13 cellular contexts compared by ENCODE assay signal in the genomic region with DNA sequence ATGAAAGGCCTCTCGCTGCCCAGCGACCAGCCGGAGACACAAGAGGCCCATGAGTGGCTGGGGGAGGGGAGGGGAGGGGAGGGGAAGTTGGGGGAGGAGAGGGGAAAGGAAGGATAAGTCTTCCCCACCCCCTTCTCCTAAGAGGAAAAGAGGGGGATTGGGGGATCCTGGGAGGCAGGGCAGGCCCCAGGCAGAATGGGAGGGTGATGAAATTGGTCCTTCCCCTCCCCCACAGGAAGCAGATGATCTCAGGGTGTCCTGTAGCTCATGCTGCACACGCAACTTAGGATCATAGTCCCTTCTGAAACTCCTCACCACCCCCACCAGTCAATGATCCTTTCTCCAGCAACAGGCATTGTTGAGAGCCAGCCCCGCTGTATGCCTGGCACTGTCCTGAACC. TPM values are rescaled to one million over a fixed set of nuclear protein-coding genes. Genes with fewer than 3 reads are reported as not detected.
"Had no signal": no experiment of that assay in that cellular context is flagged by ENCODE, and none has a peak within 500 bp of the region (broad histone marks: within the 10 kb centered on the region; RNA-seq: fewer than 3 reads in every experiment).

No MANE protein-coding gene starts in this region.

- H3K9me3 ChIP-seq: colonic mucosa, neutrophil had no signal

- H3K4me3 Mint-ChIP-seq: activated T-helper 1 cell treated with anti-CD3 and anti-CD28 coated beads, Interleukin-12 subunit alpha, Interleukin-12 subunit beta, Interleukin-2, Interleukin-4 antibody, amounts not matched to agents 30 ng/mL and 10 ng/mL and 1 ng/mL, durations not matched to agents 14 hours and 24 hours and 36 hours had no signal

- DNase-seq: activated naive CD4-positive, alpha-beta T cell; colonic mucosa; effector CD8-positive, alpha-beta T cell; heart right ventricle; kidney glomerular epithelial cell; right cardiac atrium; small intestine had no signal

- H3K27me3 ChIP-seq: colonic mucosa had no signal

- H3K4me1 ChIP-seq: colonic mucosa, heart right ventricle, tibial nerve had no signal

- H3K27ac ChIP-seq: cardiac muscle cell, colonic mucosa, heart right ventricle, neutrophil, tibial nerve had no signal

- H3K36me3 ChIP-seq: cardiac muscle cell, colonic mucosa, heart right ventricle, neutrophil, tibial nerve had no signal

- ATAC-seq: heart right ventricle, right cardiac atrium had no signal

- H3K9me3 Mint-ChIP-seq: activated T-helper 1 cell treated with anti-CD3 and anti-CD28 coated beads, Interleukin-12 subunit alpha, Interleukin-12 subunit beta, Interleukin-2, Interleukin-4 antibody, amounts not matched to agents 30 ng/mL and 10 ng/mL and 1 ng/mL, durations not matched to agents 14 hours and 24 hours and 36 hours had no signal

- H3K4me3 ChIP-seq: cardiac muscle cell, colonic mucosa, heart right ventricle, tibial nerve had no signal

- H3K27ac Mint-ChIP-seq: activated T-helper 1 cell treated with anti-CD3 and anti-CD28 coated beads, Interleukin-12 subunit alpha, Interleukin-12 subunit beta, Interleukin-2, Interleukin-4 antibody, amounts not matched to agents 30 ng/mL and 10 ng/mL and 1 ng/mL, durations not matched to agents 14 hours and 24 hours and 36 hours; progenitor cell of endocrine pancreas had no signal

RNA-seq across cellular contexts. Expression of a gene that starts 45.8 kb away (rescaled TPM):
- total RNA-seq: activated T-helper 1 cell treated with anti-CD3 and anti-CD28 coated beads, Interleukin-12 subunit alpha, Interleukin-12 subunit beta, Interleukin-2, Interleukin-4 antibody, amounts not matched to agents 30 ng/mL and 10 ng/mL and 1 ng/mL, durations not matched to agents 14 hours and 24 hours and 36 hours; cardiac muscle cell; colonic mucosa; fibroblast of lung; heart right ventricle; progenitor cell of endocrine pancreas; right cardiac atrium; tibial nerve had no signal
- polyA plus RNA-seq: cardiac muscle cell, fibroblast of lung, heart right ventricle, right cardiac atrium had no signal
